ENCODE assay signal across 8 cellular contexts in the genomic region with DNA sequence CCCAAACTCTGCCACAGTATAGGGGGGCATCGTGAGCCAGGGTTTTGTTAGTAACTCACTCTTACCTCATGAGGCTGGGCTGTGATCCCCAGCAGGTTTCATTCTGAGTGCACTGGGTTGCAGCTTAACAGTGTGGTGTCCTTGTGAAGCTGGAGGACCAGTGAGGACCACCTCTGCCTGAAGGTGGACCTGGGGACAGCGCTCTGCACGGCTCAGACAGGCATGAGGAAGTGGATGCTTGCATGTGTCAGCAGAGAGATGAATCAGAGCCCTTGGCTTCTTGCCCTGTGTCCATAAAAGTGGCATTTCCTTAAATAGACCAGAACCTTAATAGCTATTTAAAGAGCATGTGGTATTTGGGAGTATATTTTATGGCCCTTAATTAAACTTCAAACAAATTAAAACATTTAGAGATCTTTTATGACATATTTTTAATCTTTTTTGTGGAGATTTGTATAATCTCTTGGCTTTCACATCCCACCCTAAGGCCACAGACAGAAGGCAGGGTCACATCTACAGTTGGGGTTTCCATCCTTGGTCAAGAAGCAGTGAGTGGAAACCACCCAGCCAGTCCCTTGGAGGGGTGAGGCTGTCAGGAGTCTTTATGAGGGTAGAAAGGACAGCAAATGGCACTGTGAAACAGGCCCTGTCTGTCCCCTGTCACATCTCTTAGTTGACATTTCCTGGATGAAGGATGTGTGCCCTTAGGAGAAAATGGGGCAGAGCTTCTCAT. TPM values are rescaled to one million over a fixed set of nuclear protein-coding genes. Genes with fewer than 3 reads are reported as not detected.
DNase-seq lines count a peak whose midpoint lies in the region; ATAC-seq, FAIRE-seq and TF ChIP-seq lines count a peak whose summit lies in the region.

No MANE protein-coding gene starts in this region.

- no peaks in the 10 kb centered on the region for H3K9me3 Mint-ChIP-seq in activated T-cell treated with anti-CD3 and anti-CD28 coated beads, Interleukin-2, amount 50 U/mL, for 24 hours

- no peaks in the 10 kb centered on the region for H3K27me3 ChIP-seq in smooth muscle cell (ENCODE audit: low read depth)

- FAIRE-seq in D721Med (lab: Jason Lieb, UNC): no peak

- WGBS in smooth muscle cell (ENCODE audit: low lambda C conversion rate): 28% methylated on average over 3 of the region's 3 CpGs

- H2AFZ ChIP-seq in smooth muscle cell (ENCODE audit: low read depth): no peak overlapping the region

- peak overlapping the region; percentile 53 for H3K27ac ChIP-seq in smooth muscle cell (ENCODE audit: low read depth)

- peak overlapping the region; percentile 45 for H3K4me2 ChIP-seq in smooth muscle cell

- H3K9ac ChIP-seq in smooth muscle cell (ENCODE audit: low read depth): no peak overlapping the region

- peak overlapping the region; percentile 76 for H3K27ac Mint-ChIP-seq in activated T-cell treated with anti-CD3 and anti-CD28 coated beads, Interleukin-2, amount 50 U/mL, for 24 hours

- no peak overlapping the region for H3K4me3 Mint-ChIP-seq in activated T-cell treated with anti-CD3 and anti-CD28 coated beads, Interleukin-2, amount 50 U/mL, for 24 hours

- TF ChIP-seq CTCF in smooth muscle cell (IDR thresholded peaks at IDR 0.05; ENCODE audit: borderline replicate concordance, insufficient read depth, poor library complexity, severe bottlenecking) (no peak), D721Med (IDR thresholded peaks at IDR 0.05; ENCODE audit: insufficient read depth, missing control alignments) (no peak)

- peaks cover 60% of the 10 kb centered on the region for H4K20me1 ChIP-seq in smooth muscle cell (ENCODE audit: low read depth)

- H3K79me2 ChIP-seq in smooth muscle cell (ENCODE audit: low read depth): no peaks in the 10 kb centered on the region

- H3K4me1 Mint-ChIP-seq in activated T-cell treated with anti-CD3 and anti-CD28 coated beads, Interleukin-2, amount 50 U/mL, for 24 hours (ENCODE audit: low read depth): peaks cover 56% of the 10 kb centered on the region

- H3K36me3 ChIP-seq in smooth muscle cell (ENCODE audit: low read depth): no peaks in the 10 kb centered on the region

- H3K36me3 Mint-ChIP-seq in activated T-cell treated with anti-CD3 and anti-CD28 coated beads, Interleukin-2, amount 50 U/mL, for 24 hours (ENCODE audit: low read depth): peaks cover 77% of the 10 kb centered on the region

- DNase-seq in activated T-cell treated with anti-CD3 and anti-CD28 coated beads, Interleukin-2, amount 50 U/mL, for 24 hours: no peak
- no peak for DNase-seq in activated T-cell treated with anti-CD3 and anti-CD28 coated beads, Interleukin-2, amount 50 U/mL, for 1 hour
- DNase-seq in NCI-H1105 (lab: John Stamatoyannopoulos, UW) (peak; percentile 8), amniotic epithelial cell (ENCODE audit: low read depth) (peak; percentile 86), hepatic stellate cell (ENCODE audit: low spot score) (peak; percentile 80), smooth muscle cell (lab: John Stamatoyannopoulos, UW; ENCODE audit: unreplicated experiment) (no peak), D721Med (ENCODE audit: insufficient read length, low spot score) (no peak)

- peaks cover 18% of the 10 kb centered on the region for H3F3A ChIP-seq in smooth muscle cell (ENCODE audit: low read depth)

- H3K27me3 Mint-ChIP-seq in activated T-cell treated with anti-CD3 and anti-CD28 coated beads, Interleukin-2, amount 50 U/mL, for 24 hours: no peaks in the 10 kb centered on the region

- no peak overlapping the region for H3K4me3 ChIP-seq in smooth muscle cell

- ATAC-seq in HG03097 (IDR thresholded peaks at IDR 0.05; ENCODE audit: low FRiP score, unreplicated experiment): no peak

- H3K9me3 ChIP-seq in smooth muscle cell (replicated peaks; ENCODE audit: low read depth): no peaks in the 10 kb centered on the region

- peaks cover 10% of the 10 kb centered on the region for H3K4me1 ChIP-seq in smooth muscle cell (ENCODE audit: low read depth)

RNA-seq across cellular contexts. Expression of a gene that starts 24.8 kb away (rescaled TPM):
- 1.5 and 1.8 TPM in 2 replicates for total RNA-seq in smooth muscle cell
- polyA plus RNA-seq in smooth muscle cell: 1.6 and 3.8 TPM in 2 replicates

Comparison
In these comparisons a context has a peak if more than half of its experiments do, and no peak if none do; other contexts are left out.
1. DNase-seq: peak in NCI-H1105 (single experiment), amniotic epithelial cell (single experiment) and hepatic stellate cell (single experiment); none in activated T-cell treated with anti-CD3 and anti-CD28 coated beads, Interleukin-2, amount 50 U/mL, for 24 hours (single experiment), activated T-cell treated with anti-CD3 and anti-CD28 coated beads, Interleukin-2, amount 50 U/mL, for 1 hour (single experiment), smooth muscle cell (single experiment) and D721Med (single experiment).